Comparison of ENCODE assay signal across 12 cellular contexts in genomic region chr5:523658-524441, GRCh38. TPM values are rescaled to one million over a fixed set of nuclear protein-coding genes. Genes with fewer than 3 reads are reported as not detected.
DNase-seq lines count a peak whose midpoint lies in the region; ATAC-seq and TF ChIP-seq lines count a peak whose summit lies in the region.
"Had no signal": no experiment of that assay in that cellular context is flagged by ENCODE, and none has a peak within 500 bp of the region (broad histone marks: within the 10 kb centered on the region; RNA-seq: fewer than 3 reads in every experiment).

No MANE protein-coding gene starts in this region.

- no peak overlapping the region for H3K27ac ChIP-seq in HEK293 (ENCODE audit: extremely low read depth, low read depth, low read length)
- no peak overlapping the region for H3K27ac ChIP-seq in endodermal cell (ENCODE audit: low read depth, low read length)
- H3K27ac ChIP-seq: adrenal gland had no signal

- DNase-seq in AG20443 (ENCODE audit: low spot score) (peak; percentile 52), endodermal cell (peak; percentile 73), cerebellar nuclear complex (lab: John Stamatoyannopoulos, UW) (no peak)
- DNase-seq in activated CD4-positive, alpha-beta T cell treated with anti-CD3 and anti-CD28 coated beads for 4 hours = no peak
- DNase-seq: activated CD8-positive, alpha-beta memory T cell treated with anti-CD3 and anti-CD28 coated beads for 24 hours; adrenal gland; hypothalamus had no signal

- peaks cover 12% of the 10 kb centered on the region for H3K4me1 Mint-ChIP-seq in endodermal cell

- no peaks in the 10 kb centered on the region for H3K9me3 Mint-ChIP-seq in endodermal cell

- TF ChIP-seq CTCF in HEK293 (tag by site-specific recombination; IDR thresholded peaks at IDR 0.05) = no peak
- TF ChIP-seq CTCF in endodermal cell (conservative IDR thresholded peaks at IDR 0.05) = no peak

- H3K4me1 ChIP-seq in HEK293 (ENCODE audit: control insufficient read depth, insufficient read depth, low read length) = no peaks in the 10 kb centered on the region
- H3K4me1 ChIP-seq in endodermal cell (ENCODE audit: control insufficient read depth, insufficient read depth, low read length) = peaks cover 4% of the 10 kb centered on the region
- peaks cover 14% of the 10 kb centered on the region for H3K4me1 ChIP-seq in neuron (ENCODE audit: insufficient read depth, low read length)

- no peak overlapping the region for H3K9ac ChIP-seq in endodermal cell (ENCODE audit: extremely low read depth, low read length, poor library complexity, severe bottlenecking)

- H3K36me3 Mint-ChIP-seq in endodermal cell (ENCODE audit: low read depth) = no peaks in the 10 kb centered on the region
- H3K36me3 Mint-ChIP-seq: IgD-negative memory B cell had no signal

- CTCF ChIA-PET in HEK293 (lab: Yijun Ruan, JAX) = no interaction called here

- peak overlapping the region; percentile 61 for H2AFZ ChIP-seq in neuron (ENCODE audit: low read depth, low read length)

- WGBS in endodermal cell (ENCODE audit: insufficient coverage in 1 of 2, insufficient read length in 1 of 2), 2 experiments = 2 to 3% methylated on average over 55 to 93 of the region's 93 CpGs

- peak overlapping the region; percentile 47 for H3K4me3 Mint-ChIP-seq in endodermal cell

- ATAC-seq in GM21526 (IDR thresholded peaks at IDR 0.05; ENCODE audit: low FRiP score, unreplicated experiment) (no peak), HG03378 (IDR thresholded peaks at IDR 0.05; ENCODE audit: unreplicated experiment) (no peak)

- peaks cover 74% of the 10 kb centered on the region for H3K27me3 Mint-ChIP-seq in endodermal cell (ENCODE audit: insufficient read depth)

- POLR2A ChIA-PET in HEK293 (lab: Yijun Ruan, JAX) = no interaction called here

- H3K27me3 ChIP-seq in endodermal cell (ENCODE audit: control insufficient read depth, insufficient read depth, low read length, poor library complexity, severe bottlenecking) (peaks cover 70% of the 10 kb centered on the region), neuron (ENCODE audit: insufficient read depth, low read length) (peaks cover 85% of the 10 kb centered on the region)

- H3K36me3 ChIP-seq in HEK293 (ENCODE audit: control insufficient read depth in 2 of 2, insufficient read depth in 1 of 2, low read length in 2 of 2) (no peaks in the 10 kb centered on the region), endodermal cell (ENCODE audit: control insufficient read depth, insufficient read depth, low read length) (no peaks in the 10 kb centered on the region), neuron (ENCODE audit: insufficient read depth, low read length) (no peaks in the 10 kb centered on the region)
- H3K36me3 ChIP-seq: adrenal gland had no signal

- H3K9me3 ChIP-seq in HEK293 (ENCODE audit: control insufficient read depth, insufficient read depth, low read depth, low read length) (no peaks in the 10 kb centered on the region), endodermal cell (ENCODE audit: control insufficient read depth, low read length) (no peaks in the 10 kb centered on the region), neuron (ENCODE audit: low read length) (no peaks in the 10 kb centered on the region)
- H3K9me3 ChIP-seq: adrenal gland had no signal

- no peak overlapping the region for H3K27ac Mint-ChIP-seq in endodermal cell
- H3K27ac Mint-ChIP-seq: IgD-negative memory B cell had no signal

- H3K4me3 ChIP-seq in HEK293 (ENCODE audit: low read depth, low read length) (no peak overlapping the region), endodermal cell (ENCODE audit: low read length) (peak overlapping the region; percentile 14), neuron (ENCODE audit: low read length) (no peak overlapping the region)
- H3K4me3 ChIP-seq: adrenal gland had no signal

TF ChIP-seq in HEK293, 187 proteins besides CTCF, POLR2A, EP300 and RAD21:
- TF ChIP-seq ZNF133 (tag by site-specific recombination; IDR thresholded peaks at IDR 0.05) (no peak), GLIS2 (tag by site-specific recombination; IDR thresholded peaks at IDR 0.05) (peak; percentile 46; the same call in 1 of the 2 replicates), ZNF354C (tag by site-specific recombination; IDR thresholded peaks at IDR 0.05; ENCODE audit: borderline replicate concordance, low read depth) (no peak), GLIS1 (tag by site-specific recombination; IDR thresholded peaks at IDR 0.05) (peak; percentile 47; the same call in 1 of the 2 replicates), IKZF3 (tag by site-specific recombination; IDR thresholded peaks at IDR 0.05) (no peak), ZNF2 (tag by site-specific recombination; IDR thresholded peaks at IDR 0.05) (no peak), ZBTB26 (tag by site-specific recombination; optimal IDR thresholded peaks at IDR 0.05) (peak; percentile 70), KLF17 (tag by site-specific recombination; IDR thresholded peaks at IDR 0.05) (no peak), ZNF645 (tag by site-specific recombination; IDR thresholded peaks at IDR 0.05) (no peak), ZBTB20 (tag by site-specific recombination; IDR thresholded peaks at IDR 0.05) (peak; percentile 77)

RNA-seq across cellular contexts. Expression of gene SLC9A3, which starts 0.4 kb away (rescaled TPM):
- 1 to 10 TPM; 1.3 to 1.5 TPM for total RNA-seq in endodermal cell
- 1.5 TPM for polyA plus RNA-seq in endodermal cell (2013, experiment 1 of 2)
- polyA plus RNA-seq in endodermal cell (2013, experiment 2 of 2) = 1.4 TPM

Comparison
In these comparisons a context has a peak if more than half of its experiments do, and no peak if none do; other contexts are left out.
1. DNase-seq: peak in AG20443 (single experiment) and endodermal cell (single experiment); none in activated CD4-positive, alpha-beta T cell treated with anti-CD3 and anti-CD28 coated beads for 4 hours (0 of 2) and cerebellar nuclear complex (0 of 2).